ENCODE assay signal across 26 cellular contexts in the genomic region with DNA sequence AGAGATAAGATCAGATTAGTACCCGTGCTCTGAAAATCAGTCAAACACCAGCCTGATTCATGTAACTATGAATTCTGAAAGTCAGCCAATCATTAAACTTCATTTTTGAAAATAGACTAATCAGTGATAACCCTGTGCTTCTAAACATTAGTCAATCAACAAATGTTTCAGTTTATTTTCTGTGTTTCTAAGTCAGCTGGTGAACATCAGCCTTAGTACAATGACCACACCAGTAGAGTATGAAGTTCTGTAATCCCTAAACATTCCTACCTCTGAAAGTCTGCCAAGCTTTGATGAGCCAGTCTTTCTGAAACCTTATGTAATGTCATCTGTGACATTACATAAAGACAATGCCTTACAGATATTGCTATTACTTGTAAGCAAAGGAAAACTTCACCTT.
A peak's percentile ranks its signal among the peaks of the same experiment; 100 is the strongest.
DNase-seq lines count a peak whose midpoint lies in the region; ATAC-seq, FAIRE-seq and TF ChIP-seq lines count a peak whose summit lies in the region.
"Had no signal": no experiment of that assay in that cellular context is flagged by ENCODE, and none has a peak within 500 bp of the region (broad histone marks: within the 10 kb centered on the region; RNA-seq: fewer than 3 reads in every experiment).

No MANE protein-coding gene starts in this region.

- no peaks in the 10 kb centered on the region for H4K20me1 ChIP-seq in fibroblast of lung (ENCODE audit: control insufficient read depth, extremely low read depth, insufficient read depth, low read length)
- no peaks in the 10 kb centered on the region for H4K20me1 ChIP-seq in neural progenitor cell (ENCODE audit: low read depth)

- no peaks in the 10 kb centered on the region for H3K36me3 ChIP-seq in fibroblast of lung (ENCODE audit: control insufficient read depth, insufficient read depth, low read length)
- H3K36me3 ChIP-seq in neural progenitor cell: no peaks in the 10 kb centered on the region
- H3K36me3 ChIP-seq: gastrocnemius medialis, prostate gland, thyroid gland had no signal

- TF ChIP-seq POLR2A in H54 (IDR thresholded peaks at IDR 0.05; ENCODE audit: low read depth, low read length): no peak

- CTCF ChIA-PET in RWPE1 (lab: Yijun Ruan, JAX): interaction anchor here (0.6 kb wide), 1 partner anchor 1391 kb away, joined by 3 read pairs; no protein-coding TSS in a partner anchor

- H3K9ac ChIP-seq in fibroblast of lung (ENCODE audit: insufficient read depth, low read length) (no peak overlapping the region), neural progenitor cell (no peak overlapping the region)

- POLR2A ChIA-PET in RWPE1 (lab: Yijun Ruan, JAX; ENCODE audit: low non-redundant PET): no interaction called here

- H2AFZ ChIP-seq in fibroblast of lung (ENCODE audit: low read length) (no peak overlapping the region), neural progenitor cell (replicated peaks) (no peak overlapping the region)

- H3K27me3 Mint-ChIP-seq in chondrocyte (ENCODE audit: low read depth) (peaks cover 27% of the 10 kb centered on the region), neural progenitor cell (ENCODE audit: insufficient read depth, low read depth) (peaks cover 3% of the 10 kb centered on the region)
- H3K27me3 Mint-ChIP-seq: activated naive CD4-positive, alpha-beta T cell treated with anti-CD3 and anti-CD28 coated beads, Interleukin-2, amount 50 U/mL, for 24 hours had no signal

- H3K9me3 Mint-ChIP-seq in chondrocyte (ENCODE audit: low read depth) (no peaks in the 10 kb centered on the region), neural progenitor cell (no peaks in the 10 kb centered on the region)
- H3K9me3 Mint-ChIP-seq: activated naive CD4-positive, alpha-beta T cell treated with anti-CD3 and anti-CD28 coated beads, Interleukin-2, amount 50 U/mL, for 24 hours; CD8-positive, alpha-beta T cell; mesothelial cell of epicardium; nephron progenitor cell had no signal

- intact Hi-C loops in right cardiac atrium (cut with DNase I): no loop called here

- H3K27me3 ChIP-seq in fibroblast of lung (ENCODE audit: control insufficient read depth, insufficient read depth, low read length) (no peaks in the 10 kb centered on the region), right cardiac atrium (ENCODE audit: control insufficient read depth, insufficient read depth) (no peaks in the 10 kb centered on the region), neural progenitor cell (no peaks in the 10 kb centered on the region)
- H3K27me3 ChIP-seq: gastrocnemius medialis, thyroid gland had no signal

- ATAC-seq in right cardiac atrium: no peak
- ATAC-seq: CD8-positive, alpha-beta T cell; gastrocnemius medialis had no signal

- no peak overlapping the region for H3K4me3 Mint-ChIP-seq in chondrocyte (ENCODE audit: unreplicated experiment)
- H3K4me3 Mint-ChIP-seq in neural progenitor cell: no peak overlapping the region
- H3K4me3 Mint-ChIP-seq: activated naive CD4-positive, alpha-beta T cell treated with anti-CD3 and anti-CD28 coated beads, Interleukin-2, amount 50 U/mL, for 24 hours; CD8-positive, alpha-beta T cell; mesothelial cell of epicardium; nephron progenitor cell had no signal

- WGBS in right cardiac atrium: 44% methylated on average over 1 of the region's 1 CpG

- H3K4me1 ChIP-seq in fibroblast of lung (ENCODE audit: control insufficient read depth, extremely low read depth, insufficient read depth, low read length): no peaks in the 10 kb centered on the region
- no peaks in the 10 kb centered on the region for H3K4me1 ChIP-seq in right cardiac atrium (ENCODE audit: control insufficient read depth, insufficient read depth, low read length)
- H3K4me1 ChIP-seq in neural progenitor cell: no peaks in the 10 kb centered on the region
- H3K4me1 ChIP-seq: gastrocnemius medialis, prostate gland, thyroid gland had no signal

- no peak overlapping the region for H3K27ac Mint-ChIP-seq in chondrocyte (ENCODE audit: unreplicated experiment)
- H3K27ac Mint-ChIP-seq in neural progenitor cell: no peak overlapping the region
- H3K27ac Mint-ChIP-seq: activated naive CD4-positive, alpha-beta T cell treated with anti-CD3 and anti-CD28 coated beads, Interleukin-2, amount 50 U/mL, for 24 hours; CD8-positive, alpha-beta T cell; mesothelial cell of epicardium; nephron progenitor cell had no signal

- H3F3A ChIP-seq in neural progenitor cell (ENCODE audit: low read depth): no peaks in the 10 kb centered on the region

- H3K79me2 ChIP-seq in fibroblast of lung (ENCODE audit: control insufficient read depth, insufficient read depth, low read length) (no peaks in the 10 kb centered on the region), neural progenitor cell (ENCODE audit: low read depth) (no peaks in the 10 kb centered on the region)

- DNase-seq in H54 (ENCODE audit: insufficient read length, low spot score) (no peak), RWPE1 (ENCODE audit: low spot score) (peak; percentile 27), fibroblast of lung (ENCODE audit: low read depth in 2 of 2) (peak; percentile 0 to 84), non-pigmented ciliary epithelial cell (ENCODE audit: low read depth) (peak; percentile 65), right cardiac atrium (no peak), NCI-H146 (lab: John Stamatoyannopoulos, UW) (no peak), chondrocyte (ENCODE audit: low spot score) (no peak), neural progenitor cell (ENCODE audit: low spot score) (no peak)
- DNase-seq: activated CD4-positive, CD25-positive, alpha-beta regulatory T cell treated with anti-CD3 and anti-CD28 coated beads, Interleukin-2, amount 50 U/mL, for 72 hours; activated CD8-positive, alpha-beta memory T cell treated with anti-CD3 and anti-CD28 coated beads for 24 hours; activated T-cell treated with anti-CD3 and anti-CD28 coated beads, Interleukin-2, amount 50 U/mL, for 48 hours; CD8-positive, alpha-beta T cell; DMS53; gastrocnemius medialis; GOT3; NCI-H1105; NCI-H524 treated with DMSO at 0.1 percent for 48 hours; nephron progenitor cell; Right ventricle myocardium superior; small intestine; stimulated activated naive CD4-positive, alpha-beta T cell; thyroid gland had no signal

- H3K4me3 ChIP-seq in fibroblast of lung (replicated peaks in 1 of 4; ENCODE audit: control extremely low read depth in 1 of 4, insufficient read depth in 1 of 4, low read depth in 3 of 4, low read length in 4 of 4) (no peak overlapping the region), right cardiac atrium (ENCODE audit: low read length) (no peak overlapping the region), neural progenitor cell (no peak overlapping the region)
- H3K4me3 ChIP-seq: gastrocnemius medialis, prostate gland, thyroid gland had no signal

- H3K27ac ChIP-seq in RWPE1 (no peak overlapping the region), fibroblast of lung (ENCODE audit: insufficient read depth, low read length) (no peak overlapping the region), right cardiac atrium (ENCODE audit: low read length) (no peak overlapping the region), neural progenitor cell (no peak overlapping the region)
- H3K27ac ChIP-seq: gastrocnemius medialis, prostate gland, thyroid gland had no signal

- no peak for TF ChIP-seq CTCF in RWPE1 (conservative IDR thresholded peaks at IDR 0.05; ENCODE audit: low read depth)
- no peak for TF ChIP-seq CTCF in fibroblast of lung (conservative IDR thresholded peaks at IDR 0.05 in 1 of 2, IDR thresholded peaks at IDR 0.05 in 1 of 2; ENCODE audit: low read depth in 1 of 2, low read length in 2 of 2)
- no peak for TF ChIP-seq CTCF in chondrocyte (IDR thresholded peaks at IDR 0.05)
- no peak for TF ChIP-seq CTCF in neural progenitor cell (IDR thresholded peaks at IDR 0.05)

- H3K36me3 Mint-ChIP-seq in chondrocyte (ENCODE audit: low read depth) (no peaks in the 10 kb centered on the region), neural progenitor cell (no peaks in the 10 kb centered on the region)
- H3K36me3 Mint-ChIP-seq: activated naive CD4-positive, alpha-beta T cell treated with anti-CD3 and anti-CD28 coated beads, Interleukin-2, amount 50 U/mL, for 24 hours; CD8-positive, alpha-beta T cell; mesothelial cell of epicardium had no signal

- H3K4me1 Mint-ChIP-seq in chondrocyte (ENCODE audit: low read depth): no peaks in the 10 kb centered on the region
- no peaks in the 10 kb centered on the region for H3K4me1 Mint-ChIP-seq in neural progenitor cell
- H3K4me1 Mint-ChIP-seq: activated naive CD4-positive, alpha-beta T cell treated with anti-CD3 and anti-CD28 coated beads, Interleukin-2, amount 50 U/mL, for 24 hours; nephron progenitor cell had no signal

- peak; percentile 90 for FAIRE-seq in H54 (lab: Jason Lieb, UNC)
- FAIRE-seq: GM12892, small intestine had no signal

- no peak overlapping the region for H3K4me2 ChIP-seq in fibroblast of lung (ENCODE audit: extremely low read depth, insufficient read depth, low read length)
- H3K4me2 ChIP-seq in neural progenitor cell: no peak overlapping the region

- H3K9me3 ChIP-seq in fibroblast of lung (ENCODE audit: control insufficient read depth, insufficient read depth, low read depth, low read length) (no peaks in the 10 kb centered on the region), right cardiac atrium (ENCODE audit: control insufficient read depth, low read length) (no peaks in the 10 kb centered on the region), neural progenitor cell (ENCODE audit: low read depth) (no peaks in the 10 kb centered on the region)
- H3K9me3 ChIP-seq: gastrocnemius medialis, prostate gland, thyroid gland had no signal

Comparison
In these comparisons a context has a peak if more than half of its experiments do, and no peak if none do; other contexts are left out.
1. DNase-seq: peak in RWPE1 (single experiment), fibroblast of lung (2 of 2) and non-pigmented ciliary epithelial cell (single experiment); none in H54 (single experiment), right cardiac atrium (0 of 3), NCI-H146 (single experiment), chondrocyte (single experiment) and neural progenitor cell (single experiment).